Comparison of ENCODE assay signal across 9 cellular contexts in the genomic region with DNA sequence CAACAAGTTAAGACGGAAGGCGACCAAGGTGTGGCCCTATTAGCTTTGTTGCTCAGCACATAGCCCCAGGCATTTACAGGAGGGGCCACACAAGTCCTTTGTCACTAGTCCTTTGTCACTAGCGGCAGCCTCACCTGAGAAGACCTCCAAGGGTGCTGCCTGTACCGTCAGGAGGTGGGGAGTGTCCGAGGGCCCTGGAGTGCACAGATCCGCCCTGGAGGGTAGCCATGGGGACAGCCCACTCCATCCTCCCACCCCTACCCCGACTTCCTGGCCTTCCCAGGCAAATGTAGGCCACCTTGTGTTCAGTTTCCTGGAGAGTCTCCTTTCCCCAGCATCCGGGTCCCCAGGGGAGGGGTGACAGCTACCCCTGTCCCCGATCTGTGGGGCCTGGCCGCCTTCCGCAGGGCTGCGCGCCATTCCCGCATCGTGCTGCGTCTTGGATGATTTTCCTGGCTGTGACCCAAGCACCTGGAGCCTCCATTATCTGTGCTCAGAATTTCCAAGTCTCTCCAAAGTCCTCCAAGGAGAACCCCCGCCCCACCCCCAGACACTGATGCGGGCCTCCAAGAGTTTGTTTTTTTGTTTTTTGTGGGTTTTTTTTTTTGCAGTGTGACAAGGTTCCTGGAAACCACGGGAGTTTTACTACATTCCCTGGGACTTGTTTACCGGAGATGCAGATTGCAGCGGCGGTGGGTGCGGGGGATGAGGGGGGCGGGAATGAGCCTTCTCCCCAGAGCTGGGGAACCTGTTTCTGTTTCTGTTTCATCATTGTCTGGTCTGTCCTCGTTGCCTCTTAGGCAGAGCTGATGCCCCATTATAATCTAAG. TPM values are rescaled to one million over a fixed set of nuclear protein-coding genes. Genes with fewer than 3 reads are reported as not detected.
DNase-seq lines count a peak whose midpoint lies in the region; ATAC-seq and TF ChIP-seq lines count a peak whose summit lies in the region.
"Had no signal": no experiment of that assay in that cellular context is flagged by ENCODE, and none has a peak within 500 bp of the region (broad histone marks: within the 10 kb centered on the region; RNA-seq: fewer than 3 reads in every experiment).

No MANE protein-coding gene starts in this region.

- no peak for TF ChIP-seq CTCF in WTC11 (IDR thresholded peaks at IDR 0.05)

- peak overlapping the region; percentile 1 for H3K4me3 Mint-ChIP-seq in activated CD4-positive, alpha-beta T cell treated with anti-CD3 and anti-CD28 coated beads for 36 hours
- peak overlapping the region; percentile 17 for H3K4me3 Mint-ChIP-seq in WTC11

- no peak overlapping the region for H3K9ac ChIP-seq in subcutaneous abdominal adipose tissue (ENCODE audit: low read length in 5 of 5)

- no peaks in the 10 kb centered on the region for H3K36me3 ChIP-seq in subcutaneous abdominal adipose tissue (ENCODE audit: control insufficient read depth in 5 of 5, insufficient read depth in 5 of 5, low read length in 5 of 5)

- peak overlapping the region; percentile 73 for H3K27ac Mint-ChIP-seq in activated CD4-positive, alpha-beta T cell treated with anti-CD3 and anti-CD28 coated beads for 36 hours
- peak overlapping the region; percentile 88 for H3K27ac Mint-ChIP-seq in WTC11

- no peaks in the 10 kb centered on the region for H3K27me3 ChIP-seq in subcutaneous abdominal adipose tissue (ENCODE audit: control insufficient read depth in 5 of 5, insufficient read depth in 4 of 5, low read length in 5 of 5)

- CTCF ChIA-PET in activated CD4-positive, alpha-beta T cell treated with anti-CD3 and anti-CD28 coated beads for 36 hours (lab: Charles Lee) = interaction anchor here (1.1 to 1.6 kb wide), 3 partner anchors 9 to 93 kb away, joined by 3 to 8 read pairs (median 8); no protein-coding TSS in a partner anchor
- CTCF ChIA-PET in WTC11 (lab: Charles Lee) = interaction anchor here (0.8 to 4.0 kb wide), 4 partner anchors 52 to 93 kb away, joined by 3 to 56 read pairs (median 12); no protein-coding TSS in a partner anchor

- peak overlapping the region; percentile 65 for H3K27ac ChIP-seq in subcutaneous abdominal adipose tissue (ENCODE audit: low read depth, low read length)

- peak overlapping the region in 3 of 5 donors; percentile 37 to 51 (median 40) for H3K4me3 ChIP-seq in subcutaneous abdominal adipose tissue (ENCODE audit: low read depth in 1 of 5, low read length in 5 of 5)

- in situ Hi-C loops in ACHN (cut with HindIII; ENCODE audit: low pct_ligation_motif_present, low pct_unique_long_range_greater_than_20kb, low sequenced_read_pairs) = no loop called here

- H3K9me3 ChIP-seq in subcutaneous abdominal adipose tissue (ENCODE audit: control insufficient read depth in 5 of 5, low read length in 5 of 5) = no peaks in the 10 kb centered on the region

- peaks cover 2 to 22% (median 18%) of the 10 kb centered on the region in 5 donors for H3K4me1 ChIP-seq in subcutaneous abdominal adipose tissue (ENCODE audit: control insufficient read depth in 5 of 5, insufficient read depth in 5 of 5, low read length in 5 of 5)

- H3K4me1 Mint-ChIP-seq in activated CD4-positive, alpha-beta T cell treated with anti-CD3 and anti-CD28 coated beads for 36 hours = peaks cover 38% of the 10 kb centered on the region
- peaks cover 55% of the 10 kb centered on the region for H3K4me1 Mint-ChIP-seq in WTC11

- DNase-seq in activated CD4-positive, alpha-beta T cell treated with anti-CD3 and anti-CD28 coated beads for 36 hours = peak; percentile 76
- no peak for DNase-seq in activated CD4-positive, alpha-beta T cell treated with anti-CD3 and anti-CD28 coated beads, Interleukin-2, amount 50 U/mL, for 4 hours
- peak; percentile 55 for DNase-seq in WTC11 (ENCODE audit: low spot score)
- peak; percentile 58 for DNase-seq in iris pigment epithelial cell (ENCODE audit: low read depth)
- no peak for DNase-seq in ACHN
- DNase-seq in NOMO-1 treated with DMSO at 0.1 percent for 48 hours (lab: John Stamatoyannopoulos, UW; ENCODE audit: unreplicated experiment) = no peak

- H3K36me3 Mint-ChIP-seq in activated CD4-positive, alpha-beta T cell treated with anti-CD3 and anti-CD28 coated beads for 36 hours (ENCODE audit: low read depth) = no peaks in the 10 kb centered on the region
- H3K36me3 Mint-ChIP-seq in WTC11 = no peaks in the 10 kb centered on the region

- H3K27me3 Mint-ChIP-seq in activated CD4-positive, alpha-beta T cell treated with anti-CD3 and anti-CD28 coated beads for 36 hours = no peaks in the 10 kb centered on the region
- no peaks in the 10 kb centered on the region for H3K27me3 Mint-ChIP-seq in WTC11 (ENCODE audit: low read depth)

- intact Hi-C loops in activated CD4-positive, alpha-beta T cell treated with anti-CD3 and anti-CD28 coated beads for 36 hours (cut with DNase I, micrococcal nuclease) = no loop called here

- H3K9me3 Mint-ChIP-seq in activated CD4-positive, alpha-beta T cell treated with anti-CD3 and anti-CD28 coated beads for 36 hours (ENCODE audit: low read depth) = no peaks in the 10 kb centered on the region
- H3K9me3 Mint-ChIP-seq in WTC11 = no peaks in the 10 kb centered on the region

- POLR2A ChIA-PET in activated CD4-positive, alpha-beta T cell treated with anti-CD3 and anti-CD28 coated beads for 36 hours (lab: Charles Lee) = no interaction called here
- POLR2A ChIA-PET in WTC11 (lab: Charles Lee) = interaction anchor here (0.6 to 2.7 kb wide), 11 partner anchors 8 to 93 kb away, joined by 3 to 14 read pairs (median 4); a partner anchor contains a TSS

- peak; percentile 85 for ATAC-seq in activated CD4-positive, alpha-beta T cell treated with anti-CD3 and anti-CD28 coated beads for 36 hours
- peak; percentile 79 for ATAC-seq in WTC11
- no peak for ATAC-seq in HG02642 (IDR thresholded peaks at IDR 0.05; ENCODE audit: poor library complexity, unreplicated experiment)

TF ChIP-seq in WTC11, 78 proteins besides CTCF, POLR2A, EP300 and RAD21:
- 0 out of 2 replicates have a peak, but pooled peaks have one; percentile 30 for TF ChIP-seq CBFB (CRISPR knock-in tag; IDR thresholded peaks at IDR 0.05; ENCODE audit: low read depth)
- TF ChIP-seq, protein P1, sequence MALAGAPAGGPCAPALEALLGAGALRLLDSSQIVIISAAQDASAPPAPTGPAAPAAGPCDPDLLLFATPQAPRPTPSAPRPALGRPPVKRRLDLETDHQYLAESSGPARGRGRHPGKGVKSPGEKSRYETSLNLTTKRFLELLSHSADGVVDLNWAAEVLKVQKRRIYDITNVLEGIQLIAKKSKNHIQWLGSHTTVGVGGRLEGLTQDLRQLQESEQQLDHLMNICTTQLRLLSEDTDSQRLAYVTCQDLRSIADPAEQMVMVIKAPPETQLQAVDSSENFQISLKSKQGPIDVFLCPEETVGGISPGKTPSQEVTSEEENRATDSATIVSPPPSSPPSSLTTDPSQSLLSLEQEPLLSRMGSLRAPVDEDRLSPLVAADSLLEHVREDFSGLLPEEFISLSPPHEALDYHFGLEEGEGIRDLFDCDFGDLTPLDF (CRISPR knock-in tag; IDR thresholded peaks at IDR 0.05) = no peak
- 0 out of 2 replicates have a peak, but pooled peaks have one; percentile 36 for TF ChIP-seq FOXP1 (CRISPR knock-in tag; IDR thresholded peaks at IDR 0.05; ENCODE audit: borderline replicate concordance)
- 0 out of 2 replicates have a peak, but pooled peaks have one; percentile 31 for TF ChIP-seq ZBTB21 (CRISPR knock-in tag; IDR thresholded peaks at IDR 0.05; ENCODE audit: borderline replicate concordance)

RNA-seq across cellular contexts. Expression of a gene that starts 28.6 kb away (rescaled TPM):
- not detected for total RNA-seq in activated CD4-positive, alpha-beta T cell treated with anti-CD3 and anti-CD28 coated beads for 36 hours
- total RNA-seq in WTC11 (2021) = not detected in 3 replicates
- total RNA-seq: T-helper 1 cell treated with Interleukin-12 subunit alpha and Interleukin-12 subunit beta and Interleukin-4 antibody, amounts not matched to agents 30 ng/mL and 1 ng/mL, for 36 hours had no signal

Comparison
In these comparisons a context has a peak if more than half of its experiments do, and no peak if none do; other contexts are left out.
1. DNase-seq: peak in activated CD4-positive, alpha-beta T cell treated with anti-CD3 and anti-CD28 coated beads for 36 hours (single experiment), WTC11 (single experiment) and iris pigment epithelial cell (single experiment); none in activated CD4-positive, alpha-beta T cell treated with anti-CD3 and anti-CD28 coated beads, Interleukin-2, amount 50 U/mL, for 4 hours (0 of 2), ACHN (single experiment) and NOMO-1 treated with DMSO at 0.1 percent for 48 hours (single experiment).